8 cellular contexts compared by ENCODE assay signal in the genomic region with DNA sequence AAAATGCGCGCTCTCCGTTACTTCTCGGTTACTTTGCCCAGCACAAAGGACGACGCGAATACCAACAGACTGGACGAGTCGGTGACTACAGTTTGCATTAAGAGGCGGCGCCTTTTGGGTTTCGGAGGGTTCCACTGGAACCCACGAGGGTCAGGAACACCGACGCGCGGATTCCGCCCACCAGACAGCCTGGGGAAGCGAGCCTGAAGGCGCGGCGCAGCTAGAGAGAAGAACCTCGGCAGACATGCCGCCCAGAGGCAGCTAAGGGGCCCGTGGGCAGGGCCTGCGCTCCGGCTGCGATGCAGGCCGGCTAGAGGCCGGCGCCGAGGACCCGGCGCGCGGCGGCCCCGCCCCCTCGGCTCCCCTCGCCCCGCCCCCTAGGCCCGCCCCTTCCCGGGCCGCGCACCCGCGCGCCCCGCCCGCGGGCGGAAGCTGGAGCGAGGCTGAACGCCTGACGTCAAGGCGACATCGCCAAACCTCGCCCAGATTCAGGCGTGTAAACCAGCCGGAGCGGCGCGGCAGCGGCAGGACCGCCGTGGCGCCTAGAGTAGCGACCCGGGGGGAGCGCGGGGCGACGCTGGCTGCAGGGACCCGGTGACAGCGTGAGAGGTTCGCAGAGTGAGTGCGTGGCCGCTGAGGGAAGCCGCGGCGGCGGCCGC. TPM values are rescaled to one million over a fixed set of nuclear protein-coding genes. Genes with fewer than 3 reads are reported as not detected.
A peak's percentile ranks its signal among the peaks of the same experiment; 100 is the strongest.
DNase-seq lines count a peak whose midpoint lies in the region; ATAC-seq and TF ChIP-seq lines count a peak whose summit lies in the region.

A gene (plus strand): TSS at position 465 of the 659 bp plus-strand sequence. CDS start 37,826 bp downstream, outside the sequence.

- TF ChIP-seq CTCF in WERI-Rb-1 (IDR thresholded peaks at IDR 0.05; ENCODE audit: low read depth, low read length) (no peak), breast epithelium (IDR thresholded peaks at IDR 0.05) (no peak)

- H3K4me3 ChIP-seq in ACC112 (ENCODE audit: low read depth, low read length) = peak within 1 kb of the TSS; percentile 84
- H3K4me3 ChIP-seq in WERI-Rb-1 (ENCODE audit: low read depth, low read length) = peak within 1 kb of the TSS; percentile 92
- peak within 1 kb of the TSS; percentile 84 to 97 (median 84) for H3K4me3 ChIP-seq in breast epithelium
- peak within 1 kb of the TSS; percentile 96 for H3K4me3 ChIP-seq in iPS-20b (ENCODE audit: low read length)
- H3K4me3 ChIP-seq in skin epidermis = peak within 1 kb of the TSS; percentile 57 to 89 (median 80)

- no peaks in the 10 kb centered on the region for H3K27me3 ChIP-seq in ACC112 (ENCODE audit: insufficient read depth, low read length)
- no peaks in the 10 kb centered on the region for H3K27me3 ChIP-seq in WERI-Rb-1 (ENCODE audit: insufficient read depth, low read depth, severe bottlenecking)
- no peaks in the 10 kb centered on the region for H3K27me3 ChIP-seq in breast epithelium
- H3K27me3 ChIP-seq in iPS-20b (ENCODE audit: insufficient read depth, low read length) = no peaks in the 10 kb centered on the region

- H3K79me2 ChIP-seq in ACC112 (ENCODE audit: control insufficient read depth, insufficient read depth, low read length, unreplicated experiment) = peaks cover 44% of the 10 kb centered on the region

- H3K36me3 ChIP-seq in ACC112 (ENCODE audit: insufficient read depth, low read length) (0 out of 2 replicates have a peak, but pooled peaks cover 3% of the 10 kb centered on the region), WERI-Rb-1 (peaks cover 12% of the 10 kb centered on the region), breast epithelium (no peaks in the 10 kb centered on the region), iPS-20b (ENCODE audit: insufficient read depth, low read depth, low read length) (no peaks in the 10 kb centered on the region)

- H3K27ac ChIP-seq in ACC112 (ENCODE audit: low read depth, low read length) = peak within 1 kb of the TSS; percentile 92
- H3K27ac ChIP-seq in WERI-Rb-1 = peak within 1 kb of the TSS; percentile 98
- H3K27ac ChIP-seq in breast epithelium = peak within 1 kb of the TSS; percentile 99 to 100
- peak within 1 kb of the TSS; percentile 99 for H3K27ac ChIP-seq in iPS-20b (ENCODE audit: low read length)
- H3K27ac ChIP-seq in skin epidermis = peak within 1 kb of the TSS; percentile 85 to 98 (median 96)

- H2AFZ ChIP-seq in ACC112 (ENCODE audit: low read length, unreplicated experiment) = peak within 1 kb of the TSS; percentile 89

- intact Hi-C loops in breast epithelium (cut with DNase I; ENCODE audit: low total_unique reads) = no loop called here

- H3K9me3 ChIP-seq in WERI-Rb-1 (ENCODE audit: severe bottlenecking) = no peaks in the 10 kb centered on the region
- H3K9me3 ChIP-seq in breast epithelium = no peaks in the 10 kb centered on the region
- no peaks in the 10 kb centered on the region for H3K9me3 ChIP-seq in iPS-20b (ENCODE audit: insufficient read depth, low read depth, low read length)

- DNase-seq in NCI-H2171 (lab: John Stamatoyannopoulos, UW) (peak; percentile 87), WERI-Rb-1 (peak; percentile 88), breast epithelium (ENCODE audit: low spot score in 2 of 2) (peak; percentile 84 to 86)

- peaks cover 33% of the 10 kb centered on the region for H3K4me1 ChIP-seq in ACC112 (ENCODE audit: control insufficient read depth, insufficient read depth, low read length, unreplicated experiment)
- H3K4me1 ChIP-seq in breast epithelium = peaks cover 0 to 5% of the 10 kb centered on the region in 2 donors
- peaks cover 28% of the 10 kb centered on the region for H3K4me1 ChIP-seq in iPS-20b (ENCODE audit: insufficient read depth, low read length)

- H3K9ac ChIP-seq in iPS-20b (ENCODE audit: low read depth, low read length) = peak within 1 kb of the TSS; percentile 95

- TF ChIP-seq POLR2A in breast epithelium (IDR thresholded peaks at IDR 0.05) = peak; percentile 48

- ATAC-seq in GM18868 (IDR thresholded peaks at IDR 0.05; ENCODE audit: unreplicated experiment) = peak; percentile 83
- peak; percentile 74 for ATAC-seq in HG03103 (IDR thresholded peaks at IDR 0.05; ENCODE audit: low read depth, unreplicated experiment)

RNA-seq across cellular contexts. Expression of the gene that starts here (rescaled TPM):
- 100 to 1,000 TPM; 176 to 198 (median 186) TPM for total RNA-seq in breast epithelium

Comparison
In these comparisons a context has a peak if more than half of its experiments do, and no peak if none do; other contexts are left out.
1. Peak in every context shown above with its lines: DNase-seq, ATAC-seq, H3K4me3 ChIP-seq and H3K27ac ChIP-seq.